In genomic region chr4:182449186-182449880, GRCh38 we compare ENCODE assay signal across 8 cellular contexts.
DNase-seq lines count a peak whose midpoint lies in the region; ATAC-seq and TF ChIP-seq lines count a peak whose summit lies in the region.

No MANE protein-coding gene starts in this region.

- TF ChIP-seq POLR2A in esophagus squamous epithelium (IDR thresholded peaks at IDR 0.05), result no peak

- ATAC-seq in GM19023 (IDR thresholded peaks at IDR 0.05; ENCODE audit: unreplicated experiment), result peak; percentile 11
- ATAC-seq in GM18907 (IDR thresholded peaks at IDR 0.05; ENCODE audit: unreplicated experiment), result no peak
- no peak for ATAC-seq in GM19328 (IDR thresholded peaks at IDR 0.05; ENCODE audit: unreplicated experiment)

- no peaks in the 10 kb centered on the region for H3K36me3 ChIP-seq in A673 (ENCODE audit: insufficient read depth, low read length, poor library complexity, severe bottlenecking)
- no peaks in the 10 kb centered on the region for H3K36me3 ChIP-seq in SJSA1
- H3K36me3 ChIP-seq in esophagus squamous epithelium, result no peaks in the 10 kb centered on the region
- H3K36me3 ChIP-seq in neuronal stem cell (replicated peaks in 1 of 2; ENCODE audit: control insufficient read depth in 2 of 2, insufficient read depth in 2 of 2, low read length in 2 of 2), result no peaks in the 10 kb centered on the region

- POLR2A ChIA-PET in A673 (lab: Charles Lee; ENCODE audit: low non-redundant PET), result interaction anchor here (0.5 kb wide), 1 partner anchor 1221 kb away, joined by 3 read pairs; no protein-coding TSS in a partner anchor

- H3K4me1 ChIP-seq in A673 (ENCODE audit: insufficient read depth, low read length, poor library complexity, severe bottlenecking) (peaks cover 8% of the 10 kb centered on the region), SJSA1 (replicated peaks) (peaks cover 14% of the 10 kb centered on the region), esophagus squamous epithelium (peaks cover 4 to 24% (median 10%) of the 10 kb centered on the region in 3 donors), neuronal stem cell (ENCODE audit: control insufficient read depth in 2 of 2, insufficient read depth in 1 of 2, low read depth in 1 of 2, low read length in 2 of 2) (peaks cover 2 to 10% of the 10 kb centered on the region in 2 donors)

- peak overlapping the region; percentile 62 for H3K4me3 ChIP-seq in A673 (ENCODE audit: low read depth, low read length, poor library complexity, severe bottlenecking)
- peak overlapping the region; percentile 81 for H3K4me3 ChIP-seq in SJSA1
- peak overlapping the region; percentile 56 to 83 (median 68) for H3K4me3 ChIP-seq in esophagus squamous epithelium
- H3K4me3 ChIP-seq in neuronal stem cell (ENCODE audit: low read length in 2 of 2), result peak overlapping the region; percentile 54 to 76

- peak overlapping the region; percentile 80 for H3K18ac ChIP-seq in neuronal stem cell (ENCODE audit: low read length)

- H2BK15ac ChIP-seq in neuronal stem cell (ENCODE audit: low read length), result no peak overlapping the region

- no peaks in the 10 kb centered on the region for H3K9me3 ChIP-seq in A673 (ENCODE audit: low read depth, low read length, poor library complexity, severe bottlenecking)
- H3K9me3 ChIP-seq in SJSA1 (replicated peaks), result no peaks in the 10 kb centered on the region
- no peaks in the 10 kb centered on the region for H3K9me3 ChIP-seq in esophagus squamous epithelium
- H3K9me3 ChIP-seq in neuronal stem cell (replicated peaks in 1 of 2; ENCODE audit: control insufficient read depth in 2 of 2, insufficient read depth in 1 of 2, low read depth in 1 of 2, low read length in 2 of 2), result no peaks in the 10 kb centered on the region

- H3K23ac ChIP-seq in neuronal stem cell (ENCODE audit: low read depth, low read length, poor library complexity), result peak overlapping the region; percentile 97

- H2BK12ac ChIP-seq in neuronal stem cell (ENCODE audit: low read length), result no peak overlapping the region

- TF ChIP-seq CTCF in A673 (conservative IDR thresholded peaks at IDR 0.05; ENCODE audit: low read depth, low read length) (no peak), esophagus squamous epithelium (IDR thresholded peaks at IDR 0.05) (no peak)

- H2AK5ac ChIP-seq in neuronal stem cell (ENCODE audit: low read depth, low read length), result no peak overlapping the region

- peaks cover 41% of the 10 kb centered on the region for H3K27me3 ChIP-seq in A673 (replicated peaks; ENCODE audit: insufficient read depth, low read depth, low read length, poor library complexity)
- H3K27me3 ChIP-seq in SJSA1 (replicated peaks), result no peaks in the 10 kb centered on the region
- H3K27me3 ChIP-seq in esophagus squamous epithelium, result peaks cover 0 to 75% (median 2%) of the 10 kb centered on the region in 4 donors
- H3K27me3 ChIP-seq in neuronal stem cell (ENCODE audit: control insufficient read depth in 3 of 3, insufficient read depth in 3 of 3, low read depth in 1 of 3, low read length in 3 of 3), result no peaks in the 10 kb centered on the region

- no peak overlapping the region for H2BK5ac ChIP-seq in neuronal stem cell (ENCODE audit: low read length)

- intact Hi-C loops in A673 (cut with micrococcal nuclease; ENCODE audit: unreplicated experiment) (loop anchor here (10.0 kb wide), 2 partner anchors 315 to 885 kb away; no protein-coding TSS in a partner anchor), esophagus squamous epithelium (cut with DNase I) (no loop called here)

- WGBS in esophagus squamous epithelium, 2 donors, result 0 to 3% methylated on average over 15 of the region's 34 CpGs
- no CpG with 5 or more reads among the region's 34 CpGs for WGBS in neuronal stem cell (ENCODE audit: extremely low coverage in 2 of 2, insufficient read length in 2 of 2, insufficient replicate concordance in 1 of 2), 2 donors

- H3K27ac ChIP-seq in A673 (ENCODE audit: low read depth, low read length, poor library complexity, severe bottlenecking), result no peak overlapping the region
- H3K27ac ChIP-seq in SJSA1, result no peak overlapping the region
- peak overlapping the region in 2 of 4 donors; percentile 64 to 71 for H3K27ac ChIP-seq in esophagus squamous epithelium
- H3K27ac ChIP-seq in neuronal stem cell (replicated peaks; ENCODE audit: low read length), result peak overlapping the region; percentile 86

- H3K9ac ChIP-seq in neuronal stem cell (ENCODE audit: low read depth, low read length, poor library complexity), result peak overlapping the region; percentile 60

- no peak overlapping the region for H3K4ac ChIP-seq in neuronal stem cell (ENCODE audit: low read length)

- no peak overlapping the region for H4K91ac ChIP-seq in neuronal stem cell (ENCODE audit: low read depth, low read length, poor library complexity)

- peak overlapping the region; percentile 55 for H3K4me2 ChIP-seq in neuronal stem cell (ENCODE audit: insufficient read depth, low read length, poor library complexity, severe bottlenecking)

- DNase-seq in A673 (ENCODE audit: low spot score), result no peak
- peak; percentile 33 to 45 for DNase-seq in SJSA1 (ENCODE audit: low read depth in 1 of 2, low spot score in 2 of 2)
- no peak for DNase-seq in esophagus squamous epithelium (lab: John Stamatoyannopoulos, UW)
- DNase-seq in neuronal stem cell (ENCODE audit: low spot score), result no peak
- DNase-seq in AML-193 (lab: John Stamatoyannopoulos, UW), result no peak

- peaks cover 7% of the 10 kb centered on the region for H3K79me1 ChIP-seq in neuronal stem cell (ENCODE audit: low read depth, low read length)

- BruUV-seq in A673 (replicated peaks; lab: Mats Ljungman, UMichigan), result no TSS peak

- H2AFZ ChIP-seq in neuronal stem cell (ENCODE audit: low read length), result peak overlapping the region; percentile 94

- no peak overlapping the region for H4K8ac ChIP-seq in neuronal stem cell (ENCODE audit: low read depth, low read length)

- H3K14ac ChIP-seq in neuronal stem cell (ENCODE audit: low read length), result peak overlapping the region; percentile 71

- CTCF ChIA-PET in A673 (lab: Charles Lee), result interaction anchor here (0.7 kb wide), 1 partner anchor 468 kb away, joined by 3 read pairs; no protein-coding TSS in a partner anchor

- no peak overlapping the region for H2BK120ac ChIP-seq in neuronal stem cell (ENCODE audit: low read depth, low read length)

Comparison
In these comparisons a context has a peak if more than half of its experiments do, and no peak if none do; other contexts are left out.
1. DNase-seq: peak in SJSA1 (2 of 2); none in A673 (single experiment), esophagus squamous epithelium (single experiment), neuronal stem cell (single experiment) and AML-193 (0 of 2).
2. Peak in every context shown above with its lines, with median percentiles within 50 percentile points of each other: H3K4me3 ChIP-seq.